Comparison of ENCODE assay signal across 9 cellular contexts in genomic region chr15:88604972-88605506, GRCh38. TPM values are rescaled to one million over a fixed set of nuclear protein-coding genes. Genes with fewer than 3 reads are reported as not detected.
DNase-seq lines count a peak whose midpoint lies in the region; ATAC-seq and TF ChIP-seq lines count a peak whose summit lies in the region.
"Had no signal": no experiment of that assay in that cellular context is flagged by ENCODE, and none has a peak within 500 bp of the region (broad histone marks: within the 10 kb centered on the region; RNA-seq: fewer than 3 reads in every experiment).

No MANE protein-coding gene starts in this region.

- no peaks in the 10 kb centered on the region for H3K9me3 ChIP-seq in T-helper 17 cell (ENCODE audit: control insufficient read depth, low read length, poor library complexity, severe bottlenecking)
- no peaks in the 10 kb centered on the region for H3K9me3 ChIP-seq in aorta (ENCODE audit: control insufficient read depth, low read length)
- H3K9me3 ChIP-seq in transverse colon: no peaks in the 10 kb centered on the region

- intact Hi-C loops in aorta (cut with DNase I): no loop called here
- intact Hi-C loops in transverse colon (cut with DNase I; ENCODE audit: low total_unique reads): no loop called here

- H3K27ac Mint-ChIP-seq in stimulated activated naive CD8-positive, alpha-beta T cell treated with anti-CD3 and anti-CD28 coated beads, Interleukin-15, amount 100 ng/mL, for 72 hours: no peak overlapping the region
- H3K27ac Mint-ChIP-seq in T-helper 17 cell: no peak overlapping the region
- H3K27ac Mint-ChIP-seq in osteocyte (ENCODE audit: unreplicated experiment): no peak overlapping the region
- H3K27ac Mint-ChIP-seq: T-helper 1 cell treated with Interleukin-12 subunit alpha and Interleukin-12 subunit beta and Interleukin-4 antibody, amounts not matched to agents 30 μg/mL and 1 μg/mL, for 36 hours had no signal

- H3K36me3 ChIP-seq in aorta (ENCODE audit: control insufficient read depth in 1 of 2, insufficient read depth in 2 of 2, low read length in 1 of 2): no peaks in the 10 kb centered on the region
- H3K36me3 ChIP-seq in transverse colon: no peaks in the 10 kb centered on the region

- no peaks in the 10 kb centered on the region for H3K27me3 ChIP-seq in aorta (ENCODE audit: control insufficient read depth in 1 of 2, insufficient read depth in 2 of 2, low read length in 1 of 2)
- peaks cover 71% of the 10 kb centered on the region for H3K27me3 ChIP-seq in transverse colon

- peak overlapping the region; percentile 51 to 59 for H3K4me3 Mint-ChIP-seq in stimulated activated naive CD8-positive, alpha-beta T cell treated with anti-CD3 and anti-CD28 coated beads, Interleukin-15, amount 100 ng/mL, for 72 hours
- H3K4me3 Mint-ChIP-seq in T-helper 17 cell (peak overlapping the region; percentile 28), osteocyte (ENCODE audit: unreplicated experiment) (no peak overlapping the region)
- H3K4me3 Mint-ChIP-seq: T-helper 1 cell treated with Interleukin-12 subunit alpha and Interleukin-12 subunit beta and Interleukin-4 antibody, amounts not matched to agents 30 μg/mL and 1 μg/mL, for 36 hours had no signal

- ATAC-seq in stimulated activated naive CD8-positive, alpha-beta T cell treated with anti-CD3 and anti-CD28 coated beads, Interleukin-15, amount 100 ng/mL, for 72 hours: no peak
- no peak for ATAC-seq in stimulated activated naive CD8-positive, alpha-beta T cell treated with anti-CD3 and anti-CD28 coated beads, Interleukin-15, Interleukin-2, amounts not matched to agents 100 U/mL and 50 U/mL, for 24 hours
- ATAC-seq in T-helper 17 cell (no peak), aorta (ENCODE audit: low FRiP score) (peak; percentile 16)

- H3K27me3 Mint-ChIP-seq in stimulated activated naive CD8-positive, alpha-beta T cell treated with anti-CD3 and anti-CD28 coated beads, Interleukin-15, amount 100 ng/mL, for 72 hours: peaks cover 72% of the 10 kb centered on the region
- H3K27me3 Mint-ChIP-seq in T-helper 17 cell (peaks cover 73% of the 10 kb centered on the region), osteocyte (ENCODE audit: unreplicated experiment) (peaks cover 77% of the 10 kb centered on the region)

- no peaks in the 10 kb centered on the region for H3K9me3 Mint-ChIP-seq in stimulated activated naive CD8-positive, alpha-beta T cell treated with anti-CD3 and anti-CD28 coated beads, Interleukin-15, amount 100 ng/mL, for 72 hours
- no peaks in the 10 kb centered on the region for H3K9me3 Mint-ChIP-seq in osteocyte (ENCODE audit: unreplicated experiment)
- H3K9me3 Mint-ChIP-seq: T-helper 1 cell treated with Interleukin-12 subunit alpha and Interleukin-12 subunit beta and Interleukin-4 antibody, amounts not matched to agents 30 μg/mL and 1 μg/mL, for 36 hours had no signal

- H3K36me3 Mint-ChIP-seq in T-helper 17 cell (ENCODE audit: low read depth) (peaks cover 4% of the 10 kb centered on the region), osteocyte (ENCODE audit: unreplicated experiment) (no peaks in the 10 kb centered on the region)

- no peak for TF ChIP-seq EP300 in transverse colon (IDR thresholded peaks at IDR 0.05; ENCODE audit: low read depth)

- H3K4me3 ChIP-seq in aorta (ENCODE audit: low read length in 2 of 2): no peak overlapping the region
- H3K4me3 ChIP-seq in transverse colon: peak overlapping the region in 1 of 4 donors; percentile 21

- H3K4me1 ChIP-seq in aorta (ENCODE audit: control insufficient read depth in 1 of 2, insufficient read depth in 2 of 2, low read length in 2 of 2) (no peaks in the 10 kb centered on the region), transverse colon (peaks cover 0 to 12% (median 2%) of the 10 kb centered on the region in 4 donors)

- TF ChIP-seq POLR2A in transverse colon (IDR thresholded peaks at IDR 0.05): no peak

- H3K27ac ChIP-seq in aorta (ENCODE audit: low read depth in 1 of 2, low read length in 2 of 2) (no peak overlapping the region), transverse colon (no peak overlapping the region)

- in situ Hi-C loops in transverse colon (cut with MboI; ENCODE audit: low pct_ligation_motif_present in 1 of 4, low pct_unique_long_range_greater_than_20kb in 1 of 4, low sequenced_read_pairs in 3 of 4): loop anchor here in 2 of 4 donors (25.0 kb wide), 1 partner anchor 118 kb away; no protein-coding TSS in a partner anchor

- TF ChIP-seq CTCF in transverse colon (IDR thresholded peaks at IDR 0.05) (no peak), osteocyte (IDR thresholded peaks at IDR 0.05) (no peak)

- peaks cover 29% of the 10 kb centered on the region for H3K4me1 Mint-ChIP-seq in stimulated activated naive CD8-positive, alpha-beta T cell treated with anti-CD3 and anti-CD28 coated beads, Interleukin-15, amount 100 ng/mL, for 72 hours
- H3K4me1 Mint-ChIP-seq in T-helper 17 cell (peaks cover 11% of the 10 kb centered on the region), osteocyte (ENCODE audit: unreplicated experiment) (peaks cover 14% of the 10 kb centered on the region)

- DNase-seq in stimulated activated naive CD8-positive, alpha-beta T cell treated with anti-CD3 and anti-CD28 coated beads, Interleukin-15, amount 100 ng/mL, for 72 hours: no peak
- no peak for DNase-seq in stimulated activated naive CD8-positive, alpha-beta T cell treated with anti-CD3 and anti-CD28 coated beads, Interleukin-15, Interleukin-2, amounts not matched to agents 100 U/mL and 50 U/mL, for 24 hours
- DNase-seq in T-helper 17 cell: no peak
- DNase-seq in left kidney (ENCODE audit: low read depth, low spot score): peak; percentile 48
- no peak for DNase-seq in aorta
- no peak for DNase-seq in medulla oblongata (ENCODE audit: extremely low spot score)
- DNase-seq in transverse colon: no peak
- DNase-seq in osteocyte (ENCODE audit: extremely low spot score, unreplicated experiment): no peak

- 2% methylated on average over 32 to 37 of the region's 37 CpGs for WGBS in aorta, 2 donors
- WGBS in transverse colon (ENCODE audit: low coverage in 1 of 2), 2 donors: 7% methylated on average over 21 of the region's 37 CpGs; no CpG with 5 or more reads in 1 of the 2 donors

RNA-seq across cellular contexts. Expression of gene AEN, which starts 16.1 kb away (rescaled TPM):
- total RNA-seq in T-helper 17 cell (10 to 100 TPM; 32.2 to 41.0 TPM), aorta (10 to 100 TPM; 10.7 to 22.3 TPM), transverse colon (10 to 100 TPM in 1 of 4 donors, 1 to 10 TPM in 3; 1.5 to 22.7 (median 8.7) TPM), osteocyte (25.1 and 26.8 TPM in 2 replicates)
- polyA plus RNA-seq in aorta: 1 to 10 TPM; 7.1 to 10.0 TPM

RNA-seq across cellular contexts. Expression of gene ISG20, which starts 33.8 kb away (rescaled TPM):
- total RNA-seq in T-helper 17 cell (100 to 1,000 TPM; 124 to 141 TPM), aorta (10 to 100 TPM; 12.4 to 13.3 TPM), transverse colon (10 to 100 TPM; 18.7 to 51.9 (median 38.6) TPM), osteocyte (8.4 and 10.2 TPM in 2 replicates)
- polyA plus RNA-seq in aorta: 10 to 100 TPM; 10.1 to 18.7 TPM

RNA-seq across cellular contexts. Expression of gene DET1, which starts 58.6 kb away (rescaled TPM):
- total RNA-seq in T-helper 17 cell (1 to 10 TPM; 1.9 to 3.6 TPM), aorta (1 to 10 TPM; 3.3 to 6.7 TPM), transverse colon (10 to 100 TPM in 2 of 4 donors, 1 to 10 TPM in 2; 1.8 to 11.1 (median 9.3) TPM), osteocyte (8.2 and 9.8 TPM in 2 replicates)
- 1 to 10 TPM; 2.5 to 2.6 TPM for polyA plus RNA-seq in aorta
